In the genomic region with DNA sequence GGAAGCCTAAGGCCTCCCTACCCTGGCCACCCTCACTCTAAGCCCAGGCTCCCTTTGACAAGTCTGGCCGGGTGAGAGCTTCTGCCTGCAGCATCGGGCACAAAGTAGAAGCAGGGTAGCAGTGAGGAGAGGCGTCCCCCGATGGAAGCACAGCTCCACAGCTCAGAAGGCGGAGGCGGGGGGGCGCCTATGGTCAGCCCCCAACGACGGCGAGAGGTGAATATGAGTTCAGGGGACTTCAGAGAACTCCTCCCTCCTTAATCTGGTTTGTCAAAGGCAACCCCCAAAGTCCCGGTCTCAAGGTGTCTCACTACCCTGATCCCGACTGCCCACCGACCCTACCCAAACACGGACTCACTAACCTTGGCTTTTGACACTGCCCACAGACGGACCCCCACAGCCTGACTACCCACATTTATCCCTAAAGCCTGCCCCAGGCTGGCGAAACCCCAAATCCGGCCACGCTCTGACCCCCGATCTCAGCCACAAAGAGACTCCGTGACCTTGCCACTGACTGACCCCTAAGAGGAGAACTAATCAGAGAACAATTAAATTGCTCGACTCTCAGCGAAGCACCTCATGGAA, we compare ENCODE assay signal across 8 cellular contexts. TPM values are rescaled to one million over a fixed set of nuclear protein-coding genes. Genes with fewer than 3 reads are reported as not detected.
DNase-seq lines count a peak whose midpoint lies in the region; ATAC-seq, FAIRE-seq and TF ChIP-seq lines count a peak whose summit lies in the region.

No MANE protein-coding gene starts in this region.

- H3K9me3 ChIP-seq in CD4-positive, CD25-positive, alpha-beta regulatory T cell (ENCODE audit: control insufficient read depth in 2 of 2, low read length in 2 of 2), result no peaks in the 10 kb centered on the region

- no peaks in the 10 kb centered on the region for H3K27me3 ChIP-seq in CD4-positive, CD25-positive, alpha-beta regulatory T cell (ENCODE audit: control insufficient read depth, insufficient read depth, low read length)
- peaks cover 0 to 26% (median 6%) of the 10 kb centered on the region in 45 donors for H3K27me3 ChIP-seq in dorsolateral prefrontal cortex

- intact Hi-C loops in dorsolateral prefrontal cortex (cut with DNase I), result no loop called here

- peaks cover 0 to 63% (median 40%) of the 10 kb centered on the region in 4 donors for H3K4me1 Mint-ChIP-seq in CD4-positive, CD25-positive, alpha-beta regulatory T cell
- peaks cover 45% of the 10 kb centered on the region for H3K4me1 Mint-ChIP-seq in neural crest cell

- no peak for TF ChIP-seq CTCF in dorsolateral prefrontal cortex (IDR thresholded peaks at IDR 0.05 in 54 of 56, conservative IDR thresholded peaks at IDR 0.05 in 2 of 56; ENCODE audit: low read depth in 1 of 56, partially characterized antibody in 56 of 56)
- no peak for TF ChIP-seq CTCF in neural crest cell (conservative IDR thresholded peaks at IDR 0.05)

- peak overlapping the region; percentile 90 to 99 (median 97) for H3K27ac Mint-ChIP-seq in CD4-positive, CD25-positive, alpha-beta regulatory T cell
- H3K27ac Mint-ChIP-seq in neural crest cell (ENCODE audit: unreplicated experiment), result peak overlapping the region; percentile 78

- TF ChIP-seq POLR2A in H54 (IDR thresholded peaks at IDR 0.05; ENCODE audit: low read depth, low read length), result no peak

- peak overlapping the region; percentile 88 for H3K27ac ChIP-seq in CD4-positive, CD25-positive, alpha-beta regulatory T cell (ENCODE audit: insufficient read depth, low read length, poor library complexity, severe bottlenecking)
- peak overlapping the region; percentile 21 to 96 (median 88) for H3K27ac ChIP-seq in dorsolateral prefrontal cortex

- FAIRE-seq in H54 (lab: Jason Lieb, UNC), result no peak

- no peak for ATAC-seq in CD4-positive, CD25-positive, alpha-beta regulatory T cell (ENCODE audit: low read depth in 2 of 2)
- ATAC-seq in HG02870 (IDR thresholded peaks at IDR 0.05; ENCODE audit: unreplicated experiment), result no peak

- H3K4me3 Mint-ChIP-seq in CD4-positive, CD25-positive, alpha-beta regulatory T cell, result peak overlapping the region; percentile 88 to 95 (median 90)
- H3K4me3 Mint-ChIP-seq in neural crest cell, result peak overlapping the region; percentile 81

- H3K36me3 Mint-ChIP-seq in CD4-positive, CD25-positive, alpha-beta regulatory T cell, result peaks cover 12% of the 10 kb centered on the region
- no peaks in the 10 kb centered on the region for H3K36me3 Mint-ChIP-seq in neural crest cell (ENCODE audit: low read depth)

- H3K36me3 ChIP-seq in CD4-positive, CD25-positive, alpha-beta regulatory T cell (ENCODE audit: control insufficient read depth, insufficient read depth, low read length), result no peaks in the 10 kb centered on the region

- DNase-seq in CD4-positive, CD25-positive, alpha-beta regulatory T cell, result no peak
- DNase-seq in NCI-H2227 (lab: John Stamatoyannopoulos, UW; ENCODE audit: unreplicated experiment), result peak; percentile 46
- DNase-seq in dorsolateral prefrontal cortex, result no peak
- DNase-seq in neural crest cell (ENCODE audit: low read depth, low spot score), result no peak
- DNase-seq in H54 (ENCODE audit: insufficient read length, low spot score), result no peak
- DNase-seq in activated effector memory CD4-positive, alpha-beta T cell treated with Interleukin-2 at 50 U/mL for 16 hours, result no peak
- no peak for DNase-seq in effector CD4-positive, alpha-beta T cell

- H3K9me3 Mint-ChIP-seq in CD4-positive, CD25-positive, alpha-beta regulatory T cell, result no peaks in the 10 kb centered on the region
- H3K9me3 Mint-ChIP-seq in neural crest cell, result no peaks in the 10 kb centered on the region

- H3K4me3 ChIP-seq in CD4-positive, CD25-positive, alpha-beta regulatory T cell (ENCODE audit: low read depth, low read length), result peak overlapping the region; percentile 66
- H3K4me3 ChIP-seq in dorsolateral prefrontal cortex, result peak overlapping the region; percentile 36 to 95 (median 70)

- H3K4me1 ChIP-seq in CD4-positive, CD25-positive, alpha-beta regulatory T cell (ENCODE audit: control insufficient read depth, insufficient read depth, low read length, poor library complexity, severe bottlenecking), result peaks cover 46% of the 10 kb centered on the region

- H3K27me3 Mint-ChIP-seq in CD4-positive, CD25-positive, alpha-beta regulatory T cell, result peaks cover 9% of the 10 kb centered on the region
- peaks cover 45% of the 10 kb centered on the region for H3K27me3 Mint-ChIP-seq in neural crest cell (ENCODE audit: low read depth)

RNA-seq across cellular contexts. Expression of gene ID3, which starts 5.3 kb away (rescaled TPM):
- 51.1 TPM for total RNA-seq in CD4-positive, CD25-positive, alpha-beta regulatory T cell
- 10 to 100 TPM; 35.9 to 56.9 (median 48.0) TPM for polyA plus RNA-seq in CD4-positive, CD25-positive, alpha-beta regulatory T cell
- total RNA-seq in dorsolateral prefrontal cortex, result 100 to 1,000 TPM in 13 of 120 experiments, 10 to 100 TPM in 107; 20.5 to 247 (median 59.8) TPM
- 36.2 and 40.9 TPM in 2 replicates for total RNA-seq in neural crest cell

RNA-seq across cellular contexts. Expression of gene E2F2, which starts 23.0 kb away (rescaled TPM):
- 13.8 TPM for total RNA-seq in CD4-positive, CD25-positive, alpha-beta regulatory T cell
- 1 to 10 TPM; 2.3 to 7.1 (median 3.7) TPM for polyA plus RNA-seq in CD4-positive, CD25-positive, alpha-beta regulatory T cell
- total RNA-seq in dorsolateral prefrontal cortex (1 to 10 TPM in 1 of 120 experiments, under 1 TPM in 37, not detected in 82; 0.07 to 1.1 (median 0.15) TPM), neural crest cell (23.5 and 23.7 TPM in 2 replicates)
